In genomic region chr15:88785217-88785616, GRCh38 we compare ENCODE assay signal across 6 cellular contexts.
"Had no signal": no experiment of that assay in that cellular context is flagged by ENCODE, and none has a peak within 500 bp of the region (broad histone marks: within the 10 kb centered on the region; RNA-seq: fewer than 3 reads in every experiment).

No MANE protein-coding gene starts in this region.

- FAIRE-seq: HepG2 had no signal

- ATAC-seq: HCT116, HepG2 had no signal

- DNase-seq: GM23248, GOT3, H7, KBM-7 had no signal
